17 cellular contexts compared by ENCODE assay signal in genomic region chr16:53814791-53815190, GRCh38.
A peak's percentile ranks its signal among the peaks of the same experiment; 100 is the strongest.
DNase-seq lines count a peak whose midpoint lies in the region; ATAC-seq, FAIRE-seq and TF ChIP-seq lines count a peak whose summit lies in the region.
"Had no signal": no experiment of that assay in that cellular context is flagged by ENCODE, and none has a peak within 500 bp of the region (broad histone marks: within the 10 kb centered on the region; RNA-seq: fewer than 3 reads in every experiment).

No MANE protein-coding gene starts in this region.

- H3K27ac ChIP-seq in 22Rv1 (peak overlapping the region; percentile 17; the same call in 1 of the 2 replicates), mesenchymal stem cell (ENCODE audit: low read length, poor library complexity, severe bottlenecking) (no peak overlapping the region), pancreas (no peak overlapping the region)

- H3K4me1 ChIP-seq in Caco-2 (peaks cover 35% of the 10 kb centered on the region), mesenchymal stem cell (ENCODE audit: control insufficient read depth, insufficient read depth, low read depth, low read length) (no peaks in the 10 kb centered on the region), pancreas (peaks cover 0 to 9% (median 8%) of the 10 kb centered on the region in 3 donors)

- DNase-seq in Caco-2 (no peak), mesenchymal stem cell (no peak), pancreas (no peak), AG08395 (ENCODE audit: low spot score) (no peak), UCSD-AML1 (lab: John Stamatoyannopoulos, UW; ENCODE audit: unreplicated experiment) (no peak)
- DNase-seq: Calu3; CD8-positive, alpha-beta memory T cell; DMS 273 treated with DMSO at 0.1 percent for 48 hours; GOT3; H9 had no signal

- CTCF ChIA-PET in Caco-2 (lab: Charles Lee), result interaction anchor here (0.7 to 1.1 kb wide), 2 partner anchors 9 to 50 kb away, joined by 4 read pairs; no protein-coding TSS in a partner anchor

- no TSS peak for BruUV-seq in Caco-2 (replicated peaks; lab: Mats Ljungman, UMichigan)

- H2BK120ac ChIP-seq in mesenchymal stem cell (ENCODE audit: low read depth, low read length), result no peak overlapping the region

- FAIRE-seq in pancreas (lab: Jason Lieb, UNC), result no peak
- FAIRE-seq: A204.1, HepG2, HTR-8/SVneo had no signal

- H3K23ac ChIP-seq in mesenchymal stem cell (ENCODE audit: low read length in 2 of 2), result no peak overlapping the region

- ATAC-seq in activated T-helper 17 cell treated with anti-CD3 and anti-CD28 coated beads, Interleukin-2, amount 50 U/mL, for 72 hours (replicated peaks), result no peak
- ATAC-seq in pancreas (no peak), GM21526 (IDR thresholded peaks at IDR 0.05; ENCODE audit: low FRiP score, unreplicated experiment) (no peak)
- ATAC-seq: HepG2 had no signal

- no peaks in the 10 kb centered on the region for H3K9me3 ChIP-seq in Caco-2
- no peaks in the 10 kb centered on the region for H3K9me3 ChIP-seq in mesenchymal stem cell (ENCODE audit: control insufficient read depth, low read length)
- no peaks in the 10 kb centered on the region for H3K9me3 ChIP-seq in pancreas

- H3K27me3 Mint-ChIP-seq in Caco-2 (ENCODE audit: insufficient read depth, unreplicated experiment), result no peaks in the 10 kb centered on the region
- H3K27me3 Mint-ChIP-seq in activated T-helper 17 cell treated with anti-CD3 and anti-CD28 coated beads, Interleukin-2, amount 50 U/mL, for 72 hours, result no peaks in the 10 kb centered on the region

- no peak for TF ChIP-seq CTCF in 22Rv1 (IDR thresholded peaks at IDR 0.05)
- TF ChIP-seq CTCF in Caco-2 (IDR thresholded peaks at IDR 0.05; ENCODE audit: insufficient read depth in 1 of 2, low read depth in 1 of 2, low read length in 1 of 2, severe bottlenecking in 1 of 2, unreplicated experiment in 1 of 2), result no peak
- TF ChIP-seq CTCF in pancreas (IDR thresholded peaks at IDR 0.05), result no peak

- peaks cover 27% of the 10 kb centered on the region for H3K79me1 ChIP-seq in mesenchymal stem cell (replicated peaks; ENCODE audit: low read length, poor library complexity, severe bottlenecking)

- no peak overlapping the region for H2AK5ac ChIP-seq in mesenchymal stem cell (ENCODE audit: low read length, severe bottlenecking)

- WGBS in mesenchymal stem cell, result 96% methylated on average over 5 of the region's 7 CpGs
- 93 to 94% methylated on average over 7 of the region's 7 CpGs for WGBS in pancreas, 2 donors

- H3K9me3 Mint-ChIP-seq in Caco-2 (ENCODE audit: unreplicated experiment), result no peaks in the 10 kb centered on the region
- H3K9me3 Mint-ChIP-seq in activated T-helper 17 cell treated with anti-CD3 and anti-CD28 coated beads, Interleukin-2, amount 50 U/mL, for 72 hours, result no peaks in the 10 kb centered on the region
- H3K9me3 Mint-ChIP-seq: CD14-positive monocyte; CD8-positive, alpha-beta memory T cell; H9 had no signal

- no peak overlapping the region for H2BK5ac ChIP-seq in mesenchymal stem cell (ENCODE audit: low read depth, low read length, poor library complexity, severe bottlenecking)

- H3K4me3 ChIP-seq in Caco-2 (ENCODE audit: low read depth, low read length) (no peak overlapping the region), mesenchymal stem cell (ENCODE audit: insufficient read depth in 1 of 2, low read depth in 1 of 2, low read length in 2 of 2) (no peak overlapping the region), pancreas (no peak overlapping the region)

- peak overlapping the region; percentile 16 for H4K8ac ChIP-seq in mesenchymal stem cell (ENCODE audit: low read length)

- H2BK15ac ChIP-seq in mesenchymal stem cell (ENCODE audit: low read depth, poor library complexity, severe bottlenecking), result no peak overlapping the region

- H3K27ac Mint-ChIP-seq in Caco-2 (ENCODE audit: unreplicated experiment), result peak overlapping the region; percentile 11
- peak overlapping the region; percentile 63 for H3K27ac Mint-ChIP-seq in activated T-helper 17 cell treated with anti-CD3 and anti-CD28 coated beads, Interleukin-2, amount 50 U/mL, for 72 hours

- POLR2A ChIA-PET in Caco-2 (lab: Charles Lee), result no interaction called here

- intact Hi-C loops in Caco-2 (cut with micrococcal nuclease; ENCODE audit: unreplicated experiment) (no loop called here), pancreas (cut with DNase I) (no loop called here)

- peaks cover 36% of the 10 kb centered on the region for H3K4me1 Mint-ChIP-seq in Caco-2 (ENCODE audit: low read depth, unreplicated experiment)
- H3K4me1 Mint-ChIP-seq in activated T-helper 17 cell treated with anti-CD3 and anti-CD28 coated beads, Interleukin-2, amount 50 U/mL, for 72 hours, result peaks cover 12% of the 10 kb centered on the region
- H3K4me1 Mint-ChIP-seq: H9 had no signal

- no peak overlapping the region for H3K14ac ChIP-seq in mesenchymal stem cell (ENCODE audit: low read length in 2 of 2)

- no peak overlapping the region for H3K4me3 Mint-ChIP-seq in Caco-2 (ENCODE audit: unreplicated experiment)
- H3K4me3 Mint-ChIP-seq in activated T-helper 17 cell treated with anti-CD3 and anti-CD28 coated beads, Interleukin-2, amount 50 U/mL, for 72 hours, result no peak overlapping the region
- H3K4me3 Mint-ChIP-seq: CD14-positive monocyte, H9 had no signal

- H3K36me3 ChIP-seq in Caco-2 (ENCODE audit: control insufficient read depth, insufficient read depth, low read length) (peaks cover 1% of the 10 kb centered on the region), mesenchymal stem cell (ENCODE audit: control insufficient read depth in 1 of 2, insufficient read depth in 2 of 2, low read depth in 1 of 2, low read length in 2 of 2) (peaks cover 10 to 46% of the 10 kb centered on the region in 2 experiments), pancreas (no peaks in the 10 kb centered on the region)

- no peak overlapping the region for H3K4me2 ChIP-seq in mesenchymal stem cell (ENCODE audit: low read length, poor library complexity, severe bottlenecking)

- H4K91ac ChIP-seq in mesenchymal stem cell (ENCODE audit: low read length), result no peak overlapping the region

- no peaks in the 10 kb centered on the region; the same call in 1 of the 2 replicates for H3K27me3 ChIP-seq in Caco-2 (replicated peaks; ENCODE audit: control insufficient read depth, insufficient read depth, low read length)
- no peaks in the 10 kb centered on the region for H3K27me3 ChIP-seq in mesenchymal stem cell (ENCODE audit: control insufficient read depth in 1 of 2, insufficient read depth in 1 of 2, low read length in 2 of 2)
- no peaks in the 10 kb centered on the region for H3K27me3 ChIP-seq in pancreas

- no peak overlapping the region for H2AFZ ChIP-seq in mesenchymal stem cell (ENCODE audit: low read depth, low read length)

- peaks cover 18% of the 10 kb centered on the region for H3K36me3 Mint-ChIP-seq in Caco-2 (ENCODE audit: insufficient read depth, unreplicated experiment)
- peaks cover 63% of the 10 kb centered on the region for H3K36me3 Mint-ChIP-seq in activated T-helper 17 cell treated with anti-CD3 and anti-CD28 coated beads, Interleukin-2, amount 50 U/mL, for 72 hours (ENCODE audit: low read depth)

- H3K9ac ChIP-seq in mesenchymal stem cell (ENCODE audit: low read length), result no peak overlapping the region

- no peak overlapping the region for H3K4ac ChIP-seq in mesenchymal stem cell (ENCODE audit: low read depth in 1 of 2, low read length in 2 of 2)

- no peak overlapping the region for H2BK12ac ChIP-seq in mesenchymal stem cell (ENCODE audit: low read length in 2 of 2)

- H3K18ac ChIP-seq in mesenchymal stem cell (ENCODE audit: low read depth in 1 of 2, low read length in 2 of 2), result no peak overlapping the region
